Comparison of ENCODE assay signal across 22 cellular contexts in the genomic region with DNA sequence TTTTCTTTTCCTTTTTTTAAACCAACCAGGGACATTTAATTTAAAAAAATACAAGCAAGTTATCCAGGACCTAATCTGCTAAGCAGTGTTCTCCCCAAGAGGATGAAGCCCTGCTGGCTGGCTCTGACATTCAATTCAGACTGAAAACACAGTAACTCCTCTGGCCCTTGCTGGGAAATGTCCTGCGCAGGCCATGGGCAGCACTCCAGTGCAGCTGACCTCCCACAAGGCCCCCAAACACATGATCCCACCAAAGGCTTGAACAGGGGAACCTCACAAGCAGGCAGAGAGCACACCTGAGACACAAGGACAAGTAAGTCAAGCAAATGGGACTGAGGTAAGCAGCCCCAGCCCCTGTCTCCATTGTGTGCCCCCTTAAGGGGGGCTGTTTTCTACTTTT.
"Had no signal": no experiment of that assay in that cellular context is flagged by ENCODE, and none has a peak within 500 bp of the region (broad histone marks: within the 10 kb centered on the region; RNA-seq: fewer than 3 reads in every experiment).

No MANE protein-coding gene starts in this region.

- ATAC-seq: activated CD8-positive, alpha-beta T cell treated with anti-CD3 and anti-CD28 coated beads, Interleukin-2, amount 10 ng/mL, durations not matched to agents 7 days and 5 days; WTC11 had no signal

- H3K9me3 Mint-ChIP-seq: activated naive CD8-positive, alpha-beta T cell treated with anti-CD3 and anti-CD28 coated beads for 36 hours; T-helper 1 cell treated with Interleukin-12 subunit alpha and Interleukin-12 subunit beta and Interleukin-4 antibody, amounts not matched to agents 30 μg/mL and 1 μg/mL, for 36 hours; WTC11 had no signal

- H3K27me3 ChIP-seq: MG63 had no signal

- H3K9me3 ChIP-seq: MG63 had no signal

- H3K4me3 ChIP-seq: MG63 had no signal

- DNase-seq: activated CD4-positive, alpha-beta T cell treated with anti-CD3 and anti-CD28 coated beads for 48 hours; activated CD4-positive, alpha-beta T cell treated with anti-CD3 and anti-CD28 coated beads, Interleukin-2, amount 50 U/mL, for 4 hours; activated CD4-positive, CD25-positive, alpha-beta regulatory T cell treated with anti-CD3 and anti-CD28 coated beads, Interleukin-2, amount 50 U/mL, for 72 hours; activated CD8-positive, alpha-beta memory T cell treated with anti-CD3 and anti-CD28 coated beads, Interleukin-2, amount 50 U/mL, for 48 hours; activated CD8-positive, alpha-beta T cell treated with anti-CD3 and anti-CD28 coated beads, Interleukin-2, amount 10 ng/mL, durations not matched to agents 7 days and 5 days; activated naive CD4-positive, alpha-beta T cell; activated naive CD8-positive, alpha-beta T cell treated with anti-CD3 and anti-CD28 coated beads for 36 hours; activated T-cell treated with anti-CD3 and anti-CD28 coated beads, Interleukin-2, amount 50 U/mL, for 1 hour; MG63; MV-4-11; NCI-H1105; NCI-H1436; NCI-H1694 treated with DMSO at 0.1 percent for 48 hours; NCI-H2029 treated with DMSO at 0.1 percent for 48 hours; NCI-H345; NCI-H510A treated with DMSO at 0.1 percent for 48 hours; NCI-H69; NK-92 treated with Interleukin-12 subunit alpha and Interleukin-12 subunit beta, amount 100 ng/mL, for 24 hours; OCI-M1; SHP77 treated with DMSO at 0.1 percent for 48 hours had no signal

- H3K36me3 Mint-ChIP-seq: activated naive CD8-positive, alpha-beta T cell treated with anti-CD3 and anti-CD28 coated beads for 36 hours; WTC11 had no signal

- H3K27ac Mint-ChIP-seq: activated CD8-positive, alpha-beta T cell treated with anti-CD3 and anti-CD28 coated beads, Interleukin-2, amount 10 ng/mL, durations not matched to agents 7 days and 5 days; activated naive CD8-positive, alpha-beta T cell treated with anti-CD3 and anti-CD28 coated beads for 36 hours; T-helper 1 cell treated with Interleukin-12 subunit alpha and Interleukin-12 subunit beta and Interleukin-4 antibody, amounts not matched to agents 30 μg/mL and 1 μg/mL, for 36 hours; WTC11 had no signal
